8 cellular contexts compared by ENCODE assay signal in genomic region chr6:24855389-24856245, GRCh38. TPM values are rescaled to one million over a fixed set of nuclear protein-coding genes. Genes with fewer than 3 reads are reported as not detected.
DNase-seq lines count a peak whose midpoint lies in the region; ATAC-seq, FAIRE-seq and TF ChIP-seq lines count a peak whose summit lies in the region.

No MANE protein-coding gene starts in this region.

- H3K27ac ChIP-seq in HEK293 (ENCODE audit: extremely low read depth, low read depth, low read length) (no peak overlapping the region), kidney (ENCODE audit: low read depth in 2 of 2, low read length in 2 of 2) (no peak overlapping the region)

- POLR2A ChIA-PET in HEK293 (lab: Yijun Ruan, JAX): interaction anchor here (1.6 kb wide), 1 partner anchor 136 kb away, joined by 3 read pairs; no protein-coding TSS in a partner anchor

- no peak overlapping the region for H3K4me3 ChIP-seq in HEK293 (ENCODE audit: low read depth, low read length)
- no peak overlapping the region for H3K4me3 ChIP-seq in WI38 (ENCODE audit: low read depth, low read length)
- H3K4me3 ChIP-seq in cardiac fibroblast (replicated peaks in 1 of 2; ENCODE audit: low read depth in 2 of 2, low read length in 2 of 2): no peak overlapping the region
- peak overlapping the region in 1 of 2 donors; percentile 18 for H3K4me3 ChIP-seq in kidney (ENCODE audit: low read length in 2 of 2)

- CTCF ChIA-PET in HEK293 (lab: Yijun Ruan, JAX): interaction anchor here (0.5 to 7.6 kb wide), 47 partner anchors 9 to 1187 kb away, joined by 3 to 172 read pairs (median 4); no protein-coding TSS in a partner anchor

- intact Hi-C loops in kidney (cut with DNase I): loop anchor here (10.0 kb wide), 1 partner anchor 209 kb away; no protein-coding TSS in a partner anchor

- DNase-seq in COLO668 (lab: John Stamatoyannopoulos, UW; ENCODE audit: unreplicated experiment) (peak; percentile 41), NCI-H2171 treated with DMSO at 0.1 percent for 48 hours (lab: John Stamatoyannopoulos, UW) (peak; percentile 87), cardiac fibroblast (ENCODE audit: low read depth in 2 of 2) (peak; percentile 85 to 86), kidney (no peak)
- peak; percentile 71 for DNase-seq in stimulated activated CD4-positive, alpha-beta T cell treated with anti-CD3 and anti-CD28 coated beads, Interleukin-1b, Interleukin-23, amount 100 ng/mL, for 48 hours

- H3K4me1 ChIP-seq in HEK293 (ENCODE audit: control insufficient read depth, insufficient read depth, low read length): no peaks in the 10 kb centered on the region
- H3K4me1 ChIP-seq in kidney (ENCODE audit: control insufficient read depth in 1 of 2, insufficient read depth in 1 of 2, low read depth in 1 of 2, low read length in 2 of 2): peaks cover 0 to 4% of the 10 kb centered on the region in 2 donors

- FAIRE-seq in kidney (lab: Jason Lieb, UNC): peak; percentile 83

- H3K9me3 ChIP-seq in HEK293 (ENCODE audit: control insufficient read depth, insufficient read depth, low read depth, low read length) (no peaks in the 10 kb centered on the region), kidney (ENCODE audit: control insufficient read depth in 1 of 2, low read length in 2 of 2) (no peaks in the 10 kb centered on the region)

- TF ChIP-seq CTCF in HEK293 (tag by site-specific recombination; IDR thresholded peaks at IDR 0.05) (peak; percentile 67; the same call in 1 of the 2 replicates), WI38 (IDR thresholded peaks at IDR 0.05; ENCODE audit: low read depth, low read length) (peak; percentile 68), cardiac fibroblast (IDR thresholded peaks at IDR 0.05; ENCODE audit: low read depth, low read length) (peak; percentile 84), kidney (IDR thresholded peaks at IDR 0.05; ENCODE audit: borderline replicate concordance, extremely low read depth, insufficient read depth) (peak; percentile 84)

- no peak overlapping the region for H3K9ac ChIP-seq in kidney (ENCODE audit: low read length in 2 of 2)

- H3K36me3 ChIP-seq in HEK293 (ENCODE audit: control insufficient read depth in 2 of 2, insufficient read depth in 1 of 2, low read length in 2 of 2): no peaks in the 10 kb centered on the region
- H3K36me3 ChIP-seq in kidney (ENCODE audit: control insufficient read depth in 1 of 2, insufficient read depth in 2 of 2, low read length in 2 of 2): peaks cover 0 to 2% of the 10 kb centered on the region in 2 donors

- ATAC-seq in HG02870 (IDR thresholded peaks at IDR 0.05; ENCODE audit: unreplicated experiment): no peak

TF ChIP-seq in HEK293, 187 proteins besides CTCF, POLR2A, EP300 and RAD21:
- TF ChIP-seq ZNF488 (tag by site-specific recombination; IDR thresholded peaks at IDR 0.05) (no peak), ZNF335 (tag by site-specific recombination; conservative IDR thresholded peaks at IDR 0.05) (0 out of 2 replicates have a peak, but pooled peaks have one; percentile 23), ZNF362 (tag by site-specific recombination; IDR thresholded peaks at IDR 0.05) (peak; percentile 63; the same call in 1 of the 2 replicates), PRDM1 (tag by site-specific recombination; IDR thresholded peaks at IDR 0.05) (peak; percentile 23; the same call in 1 of the 2 replicates), ZNF561 (tag by site-specific recombination; IDR thresholded peaks at IDR 0.05; ENCODE audit: borderline replicate concordance) (0 out of 2 replicates have a peak, but pooled peaks have one; percentile 13), ZNF654 (tag by site-specific recombination; IDR thresholded peaks at IDR 0.05; ENCODE audit: low read depth) (peak; percentile 99), SP7 (tag by site-specific recombination; IDR thresholded peaks at IDR 0.05) (0 out of 2 replicates have a peak, but pooled peaks have one; percentile 30), ZNF580 (tag by site-specific recombination; IDR thresholded peaks at IDR 0.05) (peak; percentile 10; the same call in 1 of the 2 replicates), ZNF660 (tag by site-specific recombination; IDR thresholded peaks at IDR 0.05) (peak; percentile 67; the same call in 1 of the 2 replicates), TSHZ1 (tag by site-specific recombination; IDR thresholded peaks at IDR 0.05; ENCODE audit: borderline replicate concordance) (no peak), INSM2 (tag by site-specific recombination; IDR thresholded peaks at IDR 0.05) (no peak)
- TF ChIP-seq, protein P1, sequence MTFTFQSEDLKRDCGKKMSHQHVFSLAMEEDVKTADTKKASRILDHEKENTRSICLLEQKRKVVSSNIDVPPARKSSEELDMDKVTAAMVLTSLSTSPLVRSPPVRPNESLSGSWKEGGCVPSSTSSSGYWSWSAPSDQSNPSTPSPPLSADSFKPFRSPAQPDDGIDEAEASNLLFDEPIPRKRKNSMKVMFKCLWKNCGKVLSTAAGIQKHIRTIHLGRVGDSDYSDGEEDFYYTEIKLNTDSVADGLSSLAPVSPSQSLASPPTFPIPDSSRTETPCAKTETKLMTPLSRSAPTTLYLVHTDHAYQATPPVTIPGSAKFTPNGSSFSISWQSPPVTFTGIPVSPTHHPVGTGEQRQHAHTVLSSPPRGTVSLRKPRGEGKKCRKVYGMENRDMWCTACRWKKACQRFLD (tag by site-specific recombination; IDR thresholded peaks at IDR 0.05): no peak
TF ChIP-seq in HEK293: peak in this region for 8.

RNA-seq across cellular contexts. Expression of gene ARMH2, which starts 56.9 kb away (rescaled TPM):
- not detected for total RNA-seq in kidney
- polyA plus RNA-seq in kidney (ENCODE audit: insufficient read depth, low read depth, low replicate concordance): not detected
